8 cellular contexts compared by ENCODE assay signal in the genomic region with DNA sequence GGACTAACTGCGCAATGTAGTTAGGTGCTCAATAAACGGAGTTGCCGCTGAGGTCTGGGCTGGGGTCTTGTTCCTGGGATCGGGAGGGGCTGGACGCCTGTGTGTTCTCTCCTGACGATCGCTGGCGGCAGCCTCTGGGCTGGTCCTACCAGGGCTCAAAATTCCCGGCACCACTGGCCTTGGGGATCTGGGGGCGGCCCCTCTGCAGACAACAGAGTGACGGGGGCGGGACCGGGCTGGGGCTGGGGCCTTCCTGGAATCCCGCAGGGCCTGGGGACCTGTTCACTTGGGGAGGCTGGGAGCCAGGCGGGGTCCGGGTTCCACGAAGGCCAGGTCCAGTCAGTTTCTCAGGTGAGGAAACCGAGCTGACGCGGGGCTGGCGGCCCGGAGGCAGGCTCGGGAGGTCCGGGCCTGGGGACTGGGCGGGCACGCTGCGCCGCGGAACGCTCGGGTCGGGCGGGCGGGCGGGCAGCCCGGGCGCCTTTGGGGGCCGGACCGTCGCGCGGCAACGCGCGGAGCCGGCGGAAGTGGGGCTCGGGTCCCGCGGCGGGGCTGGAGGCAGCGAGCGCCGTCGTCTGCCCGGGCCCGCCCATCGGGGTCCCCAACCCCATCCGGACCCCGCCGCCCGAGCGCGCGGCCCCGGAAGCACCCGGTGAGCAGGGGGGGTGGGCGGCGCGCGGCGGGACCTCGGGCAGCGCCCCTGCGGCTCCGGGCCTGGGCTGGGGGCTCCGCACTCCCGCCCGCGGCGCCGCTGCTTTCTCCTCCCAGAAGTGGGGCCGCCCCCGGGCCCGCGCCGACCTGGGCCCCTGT. TPM values are rescaled to one million over a fixed set of nuclear protein-coding genes. Genes with fewer than 3 reads are reported as not detected.
DNase-seq lines count a peak whose midpoint lies in the region; ATAC-seq and TF ChIP-seq lines count a peak whose summit lies in the region.

PIGQ (plus strand) TSS at position 524 of the 810 bp plus-strand sequence. CDS start 4,107 bp downstream, outside the sequence.

- no peaks in the 10 kb centered on the region for H3K27me3 ChIP-seq in spleen (replicated peaks in 1 of 7)

- POLR2A ChIA-PET in AG04449 (lab: Yijun Ruan, JAX), result interaction anchor here (1.0 kb wide), 1 partner anchor 31 kb away, joined by 3 read pairs; no protein-coding TSS in a partner anchor

- H3K4me3 ChIP-seq in AG04449 (ENCODE audit: low read depth, low read length) (peak within 1 kb of the TSS; percentile 77), spleen (peak within 1 kb of the TSS; percentile 78 to 99 (median 94))

- peak within 1 kb of the TSS; percentile 78 for H3K27ac ChIP-seq in caudate nucleus (ENCODE audit: low read depth, low read length)
- peak within 1 kb of the TSS; percentile 77 to 88 (median 86) for H3K27ac ChIP-seq in spleen

- TF ChIP-seq POLR2A in spleen (IDR thresholded peaks at IDR 0.05), result no peak

- intact Hi-C loops in spleen (cut with DNase I; ENCODE audit: low total_unique reads), result no loop called here

- in situ Hi-C loops in KBM-7 (cut with MboI; ENCODE audit: low pct_unique_long_range_greater_than_20kb, low sequenced_read_pairs), result no loop called here

- H3K4me1 ChIP-seq in spleen, result peaks cover 39 to 82% (median 51%) of the 10 kb centered on the region in 6 donors

- CTCF ChIA-PET in AG04449 (lab: Yijun Ruan, JAX), result interaction anchor here (0.6 to 1.5 kb wide), 3 partner anchors 7 to 97 kb away, joined by 3 to 4 read pairs (median 3); no protein-coding TSS in a partner anchor

- peaks cover 0 to 29% (median 6%) of the 10 kb centered on the region in 6 donors for H3K36me3 ChIP-seq in spleen

- ATAC-seq in GM18867 (IDR thresholded peaks at IDR 0.05; ENCODE audit: unreplicated experiment), result peak; percentile 54

- DNase-seq in AG04449 (ENCODE audit: low read depth, low spot score) (no peak), KBM-7 (peak; percentile 46), caudate nucleus (lab: John Stamatoyannopoulos, UW) (peak in 52 of 61 donors; percentile 1 to 79 (median 46)), inferior parietal cortex (ENCODE audit: extremely low spot score) (peak; percentile 45), spleen (peak; percentile 92), NCI-H2029 treated with DMSO at 0.1 percent for 48 hours (lab: John Stamatoyannopoulos, UW) (no peak)
- DNase-seq in activated CD4-positive, CD25-positive, alpha-beta regulatory T cell treated with anti-CD3 and anti-CD28 coated beads, Interleukin-2, amount 50 U/mL, for 16 hours (ENCODE audit: low read depth, low spot score), result peak; percentile 23

- TF ChIP-seq CTCF in AG04449 (IDR thresholded peaks at IDR 0.05; ENCODE audit: insufficient read depth, low read length, missing control alignments) (no peak), spleen (IDR thresholded peaks at IDR 0.05 in 8 of 11, conservative IDR thresholded peaks at IDR 0.05 in 3 of 11) (no peak)

- no peaks in the 10 kb centered on the region for H3K9me3 ChIP-seq in spleen

- 1 to 6% (median 2%) methylated on average over 28 to 87 of the region's 87 CpGs for WGBS in spleen, 5 donors

RNA-seq across cellular contexts. Expression of gene PIGQ, which starts in this region (rescaled TPM):
- total RNA-seq in spleen, result 10 to 100 TPM; 36.1 to 42.7 (median 39.2) TPM
- 10 to 100 TPM; 20.7 to 70.5 (median 42.2) TPM for polyA plus RNA-seq in spleen

Comparison
In these comparisons a context has a peak if more than half of its experiments do, and no peak if none do; other contexts are left out.
1. DNase-seq: peak in KBM-7 (single experiment), activated CD4-positive, CD25-positive, alpha-beta regulatory T cell treated with anti-CD3 and anti-CD28 coated beads, Interleukin-2, amount 50 U/mL, for 16 hours (single experiment), caudate nucleus (52 of 61), inferior parietal cortex (single experiment) and spleen (single experiment); none in AG04449 (single experiment) and NCI-H2029 treated with DMSO at 0.1 percent for 48 hours (single experiment).